ENCODE assay signal across 25 cellular contexts in genomic region chrX:19569121-19569805, GRCh38. TPM values are rescaled to one million over a fixed set of nuclear protein-coding genes. Genes with fewer than 3 reads are reported as not detected.
DNase-seq lines count a peak whose midpoint lies in the region; ATAC-seq, FAIRE-seq and TF ChIP-seq lines count a peak whose summit lies in the region.
"Had no signal": no experiment of that assay in that cellular context is flagged by ENCODE, and none has a peak within 500 bp of the region (broad histone marks: within the 10 kb centered on the region; RNA-seq: fewer than 3 reads in every experiment).

No MANE protein-coding gene starts in this region.

- ATAC-seq in natural killer cell (no peak), right cardiac atrium (peak; percentile 71 to 88), GM18517 (IDR thresholded peaks at IDR 0.05; ENCODE audit: unreplicated experiment) (no peak)
- no peak for ATAC-seq in natural killer cell treated with Interleukin-12 subunit alpha and Interleukin-12 subunit beta and Interleukin-15 and Interleukin-18, amount 100 ng/mL, for 72 hours
- ATAC-seq: GM23338 had no signal

- no peaks in the 10 kb centered on the region for H3K9me3 ChIP-seq in right cardiac atrium (ENCODE audit: control insufficient read depth, low read length)

- 64% methylated on average over 13 of the region's 13 CpGs for WGBS in right cardiac atrium

- TF ChIP-seq CTCF in natural killer cell (IDR thresholded peaks at IDR 0.05) (no peak), bronchial epithelial cell (IDR thresholded peaks at IDR 0.05; ENCODE audit: insufficient read depth, low read length, severe bottlenecking) (no peak)

- H3K27me3 Mint-ChIP-seq in natural killer cell (ENCODE audit: low read depth in 2 of 2), result no peaks in the 10 kb centered on the region
- H3K27me3 Mint-ChIP-seq in natural killer cell treated with Interleukin-12 subunit alpha and Interleukin-12 subunit beta and Interleukin-15 and Interleukin-18, amount 100 ng/mL, for 72 hours, result no peaks in the 10 kb centered on the region
- H3K27me3 Mint-ChIP-seq: type B pancreatic cell had no signal

- no peaks in the 10 kb centered on the region for H3K36me3 ChIP-seq in bronchial epithelial cell (ENCODE audit: control insufficient read depth, insufficient read depth, low read length)

- no peak overlapping the region for H3K4me3 Mint-ChIP-seq in natural killer cell
- no peak overlapping the region for H3K4me3 Mint-ChIP-seq in natural killer cell treated with Interleukin-12 subunit alpha and Interleukin-12 subunit beta and Interleukin-15 and Interleukin-18, amount 100 ng/mL, for 72 hours
- H3K4me3 Mint-ChIP-seq: GM23338, type B pancreatic cell had no signal

- H3K27me3 ChIP-seq in bronchial epithelial cell (ENCODE audit: control insufficient read depth, insufficient read depth, low read length), result no peaks in the 10 kb centered on the region
- H3K27me3 ChIP-seq in right cardiac atrium (ENCODE audit: control insufficient read depth, insufficient read depth), result no peaks in the 10 kb centered on the region

- intact Hi-C loops in natural killer cell (cut with micrococcal nuclease), result no loop called here
- intact Hi-C loops in right cardiac atrium (cut with DNase I), result no loop called here

- peak; percentile 58 for FAIRE-seq in bronchial epithelial cell (lab: Jason Lieb, UNC)
- FAIRE-seq: D721Med, GM12892, TTC549 had no signal

- H3K4me1 Mint-ChIP-seq in natural killer cell, result peaks cover 4 to 12% of the 10 kb centered on the region in 2 donors
- peaks cover 23 to 31% of the 10 kb centered on the region in 2 donors for H3K4me1 Mint-ChIP-seq in natural killer cell treated with Interleukin-12 subunit alpha and Interleukin-12 subunit beta and Interleukin-15 and Interleukin-18, amount 100 ng/mL, for 72 hours (ENCODE audit: low read depth in 2 of 2)

- H3K9me3 Mint-ChIP-seq in natural killer cell, result no peaks in the 10 kb centered on the region
- H3K9me3 Mint-ChIP-seq in natural killer cell treated with Interleukin-12 subunit alpha and Interleukin-12 subunit beta and Interleukin-15 and Interleukin-18, amount 100 ng/mL, for 72 hours, result no peaks in the 10 kb centered on the region
- H3K9me3 Mint-ChIP-seq: GM23338, type B pancreatic cell had no signal

- DNase-seq in natural killer cell (no peak), bronchial epithelial cell (ENCODE audit: low read depth) (no peak), right cardiac atrium (peak; percentile 40 to 72 (median 72)), GM19238 (ENCODE audit: insufficient read length, low spot score) (no peak), glomerular visceral epithelial cell (ENCODE audit: extremely low spot score) (no peak)
- DNase-seq in natural killer cell treated with Interleukin-12 subunit alpha and Interleukin-12 subunit beta and Interleukin-15 and Interleukin-18, amount 100 ng/mL, for 72 hours (ENCODE audit: low spot score), result no peak
- DNase-seq: activated naive CD4-positive, alpha-beta T cell treated with anti-CD3 and anti-CD28 coated beads, Interleukin-2, amount 50 U/mL, for 16 hours; activated T-cell treated with anti-CD3 and anti-CD28 coated beads, Interleukin-2, amount 50 U/mL, for 1 hour; anterior cingulate cortex; C1 segment of cervical spinal cord; caudate nucleus; NCI-H446 treated with DMSO at 0.1 percent for 48 hours; NCI-H82; stimulated activated CD4-positive, alpha-beta T cell treated with anti-CD3 and anti-CD28 coated beads, Interleukin-1b, Interleukin-23, amount 100 ng/mL, for 48 hours; T-helper 1 cell had no signal

- H3K4me3 ChIP-seq in bronchial epithelial cell (ENCODE audit: low read depth, low read length), result no peak overlapping the region
- H3K4me3 ChIP-seq in right cardiac atrium (ENCODE audit: low read length), result no peak overlapping the region
- H3K4me3 ChIP-seq: GM23338, smooth muscle cell had no signal

- H3K27ac Mint-ChIP-seq in natural killer cell, result peak overlapping the region; percentile 24 to 73
- H3K27ac Mint-ChIP-seq in natural killer cell treated with Interleukin-12 subunit alpha and Interleukin-12 subunit beta and Interleukin-15 and Interleukin-18, amount 100 ng/mL, for 72 hours, result peak overlapping the region in 1 of 2 donors; percentile 63
- H3K27ac Mint-ChIP-seq: GM23338, type B pancreatic cell had no signal

- no peaks in the 10 kb centered on the region for H3K36me3 Mint-ChIP-seq in natural killer cell
- H3K36me3 Mint-ChIP-seq in natural killer cell treated with Interleukin-12 subunit alpha and Interleukin-12 subunit beta and Interleukin-15 and Interleukin-18, amount 100 ng/mL, for 72 hours, result peaks cover 4% of the 10 kb centered on the region
- H3K36me3 Mint-ChIP-seq: type B pancreatic cell had no signal

- peaks cover 3% of the 10 kb centered on the region for H3K4me1 ChIP-seq in right cardiac atrium (ENCODE audit: control insufficient read depth, insufficient read depth, low read length)

- H3K27ac ChIP-seq in right cardiac atrium (ENCODE audit: low read length), result peak overlapping the region; percentile 95

RNA-seq across cellular contexts. Expression of gene MAP3K15, which starts 54.0 kb away (rescaled TPM):
- total RNA-seq in natural killer cell (under 1 TPM in 1 of 3 donors, not detected in 2; 0.18 TPM), bronchial epithelial cell (under 0.01 TPM in 1 of 2 replicates, not detected in the other), right cardiac atrium (under 1 TPM in 3 of 4 donors, not detected in 1; 0.09 to 0.23 (median 0.17) TPM)
- total RNA-seq in natural killer cell treated with Interleukin-12 subunit alpha and Interleukin-12 subunit beta and Interleukin-15 and Interleukin-18, amount 100 ng/mL, for 72 hours, result under 1 TPM in 1 of 2 donors, not detected in 1; 0.17 TPM
- 0.45 TPM for polyA plus RNA-seq in right cardiac atrium
- total RNA-seq: LHCN-M2, RPMI7951, subcutaneous adipose tissue had no signal
- polyA plus RNA-seq: smooth muscle cell had no signal

Comparison
In these comparisons a context has a peak if more than half of its experiments do, and no peak if none do; other contexts are left out.
1. ATAC-seq: peak in right cardiac atrium (2 of 2); none in natural killer cell (0 of 3), natural killer cell treated with Interleukin-12 subunit alpha and Interleukin-12 subunit beta and Interleukin-15 and Interleukin-18, amount 100 ng/mL, for 72 hours (0 of 2) and GM18517 (single experiment).
2. DNase-seq: peak in right cardiac atrium (3 of 3); none in natural killer cell (single experiment), natural killer cell treated with Interleukin-12 subunit alpha and Interleukin-12 subunit beta and Interleukin-15 and Interleukin-18, amount 100 ng/mL, for 72 hours (single experiment), bronchial epithelial cell (single experiment), GM19238 (single experiment) and glomerular visceral epithelial cell (single experiment).